ENCODE assay signal across 3 cellular contexts in the genomic region with DNA sequence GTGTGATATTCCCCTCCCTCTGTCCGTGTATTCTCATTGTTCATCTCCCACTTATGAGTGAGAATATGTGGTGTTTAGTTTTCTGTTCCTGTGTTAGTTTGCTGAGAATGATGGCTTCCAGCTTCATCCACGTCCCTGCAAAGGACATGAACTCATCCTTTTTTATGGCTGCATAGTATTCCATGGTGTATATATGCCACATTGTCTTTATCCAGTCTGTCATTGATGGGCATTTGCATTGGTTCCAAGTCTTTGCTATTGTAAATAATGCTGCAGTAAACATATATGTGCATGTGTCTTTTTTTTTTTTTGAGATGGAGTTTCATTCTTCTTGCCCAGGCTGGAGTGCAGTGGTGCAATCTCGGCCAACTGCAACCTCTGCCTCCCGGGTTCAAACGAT. TPM values are rescaled to one million over a fixed set of nuclear protein-coding genes. Genes with fewer than 3 reads are reported as not detected.
"Had no signal": no experiment of that assay in that cellular context is flagged by ENCODE, and none has a peak within 500 bp of the region (broad histone marks: within the 10 kb centered on the region; RNA-seq: fewer than 3 reads in every experiment).

No MANE protein-coding gene starts in this region.

RNA-seq across cellular contexts. Expression of gene THY1, which starts 14.5 kb away (rescaled TPM):
- total RNA-seq: natural killer cell; natural killer cell treated with Interleukin-12 subunit alpha and Interleukin-12 subunit beta and Interleukin-15 and Interleukin-18, amount 100 ng/mL, for 72 hours; pulmonary artery endothelial cell had no signal

RNA-seq across cellular contexts. Expression of gene USP2, which starts 56.0 kb away (rescaled TPM):
- total RNA-seq: natural killer cell treated with Interleukin-12 subunit alpha and Interleukin-12 subunit beta and Interleukin-15 and Interleukin-18, amount 100 ng/mL, for 72 hours had no signal
